In genomic region chr10:98446656-98447221, GRCh38 we compare ENCODE assay signal across 7 cellular contexts. TPM values are rescaled to one million over a fixed set of nuclear protein-coding genes. Genes with fewer than 3 reads are reported as not detected.
DNase-seq lines count a peak whose midpoint lies in the region; ATAC-seq and TF ChIP-seq lines count a peak whose summit lies in the region.

HPS1 (minus strand) TSS chr10:98446935; CDS start chr10:98443240, 3,695 bp downstream.

- peak; percentile 96 for TF ChIP-seq POLR2A in GM15510 (IDR thresholded peaks at IDR 0.05; ENCODE audit: borderline replicate concordance, extremely low read depth, insufficient read length)

- DNase-seq in NCI-H1048 (lab: John Stamatoyannopoulos, UW), result peak; percentile 50
- peak; percentile 63 to 75 (median 69) for DNase-seq in activated CD4-positive, CD25-positive, alpha-beta regulatory T cell (lab: John Stamatoyannopoulos, UW)
- DNase-seq in central memory CD8-positive, alpha-beta T cell (ENCODE audit: low spot score in 2 of 2), result peak; percentile 65 to 66
- no peak for DNase-seq in kidney epithelial cell (ENCODE audit: low read depth)
- peak; percentile 90 for DNase-seq in stimulated activated CD4-positive, alpha-beta T cell treated with anti-CD3 and anti-CD28 coated beads, Interleukin-15, amount 100 ng/mL, for 24 hours

- H3K4me3 Mint-ChIP-seq in central memory CD8-positive, alpha-beta T cell, result peak within 1 kb of the TSS; percentile 90

- peak within 1 kb of the TSS; percentile 91 for H3K4me3 ChIP-seq in kidney epithelial cell (ENCODE audit: low read depth, low read length)

- H3K4me1 Mint-ChIP-seq in central memory CD8-positive, alpha-beta T cell, result peaks cover 44% of the 10 kb centered on the region

- H3K36me3 ChIP-seq in kidney epithelial cell (ENCODE audit: control insufficient read depth, insufficient read depth, low read length), result peaks cover 2% of the 10 kb centered on the region

- H3K9me3 Mint-ChIP-seq in central memory CD8-positive, alpha-beta T cell, result no peaks in the 10 kb centered on the region

- peak; percentile 83 for ATAC-seq in HG02571 (IDR thresholded peaks at IDR 0.05; ENCODE audit: unreplicated experiment)
- peak; percentile 91 for ATAC-seq in central memory CD8-positive, alpha-beta T cell (replicated peaks; ENCODE audit: extremely low read depth, poor library complexity, severe bottlenecking)

- peaks cover 16% of the 10 kb centered on the region for H3K36me3 Mint-ChIP-seq in central memory CD8-positive, alpha-beta T cell (ENCODE audit: insufficient read depth)

- H3K27me3 Mint-ChIP-seq in central memory CD8-positive, alpha-beta T cell, result peaks cover 24% of the 10 kb centered on the region

- H3K27me3 ChIP-seq in kidney epithelial cell (ENCODE audit: control insufficient read depth, insufficient read depth, low read length), result no peaks in the 10 kb centered on the region

- H3K27ac Mint-ChIP-seq in central memory CD8-positive, alpha-beta T cell (ENCODE audit: low read depth), result peak within 1 kb of the TSS; percentile 67

- no peak for TF ChIP-seq CTCF in kidney epithelial cell (IDR thresholded peaks at IDR 0.05; ENCODE audit: insufficient read depth, low read length, poor library complexity, severe bottlenecking)

RNA-seq across cellular contexts. Expression of gene HPS1, which starts in this region (rescaled TPM):
- total RNA-seq in kidney epithelial cell, result 64.0 and 75.4 TPM in 2 replicates
